Comparison of ENCODE assay signal across 10 cellular contexts in the genomic region with DNA sequence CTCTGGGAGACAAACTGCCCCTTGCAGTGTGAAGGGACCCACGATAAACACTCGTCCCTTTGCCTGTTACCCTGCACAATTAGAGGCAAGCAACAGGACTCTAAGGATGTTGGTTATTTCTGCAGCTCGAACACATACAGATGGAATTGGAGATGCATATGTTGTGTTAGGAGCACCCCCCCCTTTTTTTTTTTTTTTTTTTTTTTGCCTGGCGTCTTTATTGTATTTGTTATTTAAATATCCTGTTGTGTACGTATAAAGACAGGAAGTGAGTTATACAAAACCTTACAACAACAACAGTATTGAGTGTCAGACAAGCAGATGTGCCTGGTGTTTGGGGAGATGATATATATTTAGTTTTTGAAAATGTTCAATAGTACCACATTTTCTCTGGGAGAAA. TPM values are rescaled to one million over a fixed set of nuclear protein-coding genes. Genes with fewer than 3 reads are reported as not detected.
A peak's percentile ranks its signal among the peaks of the same experiment; 100 is the strongest.
DNase-seq lines count a peak whose midpoint lies in the region; ATAC-seq and TF ChIP-seq lines count a peak whose summit lies in the region.
"Had no signal": no experiment of that assay in that cellular context is flagged by ENCODE, and none has a peak within 500 bp of the region (broad histone marks: within the 10 kb centered on the region; RNA-seq: fewer than 3 reads in every experiment).

No MANE protein-coding gene starts in this region.

- H3K4me3 ChIP-seq in HUES6 (ENCODE audit: low read depth, low read length) (peak overlapping the region; percentile 63), brain microvascular endothelial cell (ENCODE audit: low read depth, low read length) (peak overlapping the region; percentile 55)
- H3K4me3 ChIP-seq in naive thymus-derived CD4-positive, alpha-beta T cell (ENCODE audit: low read length) = peak overlapping the region; percentile 32

- H3K36me3 Mint-ChIP-seq in CD14-positive monocyte (no peaks in the 10 kb centered on the region), MCF 10A (ENCODE audit: insufficient read depth, unreplicated experiment) (no peaks in the 10 kb centered on the region)
- no peaks in the 10 kb centered on the region for H3K36me3 Mint-ChIP-seq in naive thymus-derived CD4-positive, alpha-beta T cell

- DNase-seq in CD14-positive monocyte (ENCODE audit: low spot score) (no peak), brain microvascular endothelial cell (no peak), DMS114 treated with DMSO at 0.1 percent for 48 hours (lab: John Stamatoyannopoulos, UW; ENCODE audit: unreplicated experiment) (no peak), MCF 10A (ENCODE audit: unreplicated experiment) (no peak), epidermal melanocyte (ENCODE audit: insufficient read length, low spot score) (no peak)
- peak in 2 of 9 donors; percentile 3 to 13 for DNase-seq in naive thymus-derived CD4-positive, alpha-beta T cell
- DNase-seq: SHP77 treated with DMSO at 0.1 percent for 48 hours; stimulated activated CD4-positive, alpha-beta T cell treated with anti-CD3 and anti-CD28 coated beads, Interleukin-4, amount 100 ng/mL, for 24 hours had no signal

- H3K4me1 ChIP-seq in HUES6 (ENCODE audit: control insufficient read depth, insufficient read depth, low read length) = peaks cover 45% of the 10 kb centered on the region
- H3K4me1 ChIP-seq in naive thymus-derived CD4-positive, alpha-beta T cell (ENCODE audit: control insufficient read depth in 2 of 2, insufficient read depth in 2 of 2, low read length in 2 of 2) = peaks cover 0 to 11% of the 10 kb centered on the region in 2 donors

- ATAC-seq in naive thymus-derived CD4-positive, alpha-beta T cell = no peak
- ATAC-seq in GM21360 (IDR thresholded peaks at IDR 0.05; ENCODE audit: unreplicated experiment) = no peak

- no peak overlapping the region for H3K27ac ChIP-seq in HUES6 (ENCODE audit: low read depth, low read length)
- H3K27ac ChIP-seq in brain microvascular endothelial cell = no peak overlapping the region
- H3K27ac ChIP-seq in naive thymus-derived CD4-positive, alpha-beta T cell (ENCODE audit: low read depth, low read length) = no peak overlapping the region

- no peaks in the 10 kb centered on the region for H3K9me3 ChIP-seq in HUES6 (ENCODE audit: control insufficient read depth, insufficient read depth, low read depth, low read length)
- H3K9me3 ChIP-seq in naive thymus-derived CD4-positive, alpha-beta T cell (ENCODE audit: control insufficient read depth in 2 of 3, low read length in 3 of 3) = no peaks in the 10 kb centered on the region

- in situ Hi-C loops in brain microvascular endothelial cell (cut with HindIII; ENCODE audit: low pct_ligation_motif_present, low sequenced_read_pairs) = no loop called here

- H3K36me3 ChIP-seq in HUES6 (ENCODE audit: control insufficient read depth, insufficient read depth, low read length) (no peaks in the 10 kb centered on the region), brain microvascular endothelial cell (replicated peaks) (no peaks in the 10 kb centered on the region)
- no peaks in the 10 kb centered on the region for H3K36me3 ChIP-seq in naive thymus-derived CD4-positive, alpha-beta T cell (ENCODE audit: control insufficient read depth in 2 of 3, insufficient read depth in 3 of 3, low read length in 3 of 3)

- no peak for TF ChIP-seq CTCF in CD14-positive monocyte (IDR thresholded peaks at IDR 0.05)
- no peak for TF ChIP-seq CTCF in brain microvascular endothelial cell (IDR thresholded peaks at IDR 0.05; ENCODE audit: low read depth, low read length, missing control alignments)
- no peak for TF ChIP-seq CTCF in MCF 10A (IDR thresholded peaks at IDR 0.05; ENCODE audit: unreplicated experiment)

- CTCF ChIA-PET in naive thymus-derived CD4-positive, alpha-beta T cell (lab: Charles Lee) = no interaction called here
- CTCF ChIA-PET in MCF 10A (lab: Yijun Ruan, JAX) = interaction anchor here (0.6 kb wide), 1 partner anchor 47 kb away, joined by 3 read pairs; no protein-coding TSS in a partner anchor

- H3K4me1 Mint-ChIP-seq in CD14-positive monocyte (peaks cover 27% of the 10 kb centered on the region), MCF 10A (ENCODE audit: insufficient read depth, unreplicated experiment) (no peaks in the 10 kb centered on the region)
- H3K4me1 Mint-ChIP-seq in naive thymus-derived CD4-positive, alpha-beta T cell = peaks cover 5 to 22% (median 17%) of the 10 kb centered on the region in 7 donors

- peak overlapping the region; percentile 94 to 95 for H3K4me3 Mint-ChIP-seq in CD14-positive monocyte
- H3K4me3 Mint-ChIP-seq in naive thymus-derived CD4-positive, alpha-beta T cell = peak overlapping the region; percentile 28 to 80 (median 75)
- no peak overlapping the region for H3K4me3 Mint-ChIP-seq in MCF 10A (ENCODE audit: unreplicated experiment)

- H3K9me3 Mint-ChIP-seq in CD14-positive monocyte (no peaks in the 10 kb centered on the region), MCF 10A (ENCODE audit: unreplicated experiment) (no peaks in the 10 kb centered on the region)
- no peaks in the 10 kb centered on the region for H3K9me3 Mint-ChIP-seq in naive thymus-derived CD4-positive, alpha-beta T cell

- peak overlapping the region; percentile 20 for H3K9ac ChIP-seq in HUES6 (ENCODE audit: low read length)

- H3K27ac Mint-ChIP-seq in CD14-positive monocyte = peak overlapping the region; percentile 20 to 93 (median 84)
- peak overlapping the region in 3 of 9 donors; percentile 29 to 76 (median 35) for H3K27ac Mint-ChIP-seq in naive thymus-derived CD4-positive, alpha-beta T cell
- H3K27ac Mint-ChIP-seq in MCF 10A (ENCODE audit: low read depth, unreplicated experiment) = no peak overlapping the region

- H3K27me3 Mint-ChIP-seq in CD14-positive monocyte (ENCODE audit: low read depth in 3 of 3) (peaks cover 0 to 2% (median 2%) of the 10 kb centered on the region in 3 donors), MCF 10A (ENCODE audit: insufficient read depth, unreplicated experiment) (no peaks in the 10 kb centered on the region)
- H3K27me3 Mint-ChIP-seq in naive thymus-derived CD4-positive, alpha-beta T cell = peaks cover 18 to 45% (median 31%) of the 10 kb centered on the region in 5 donors

- intact Hi-C loops in CD14-positive monocyte (cut with micrococcal nuclease) = no loop called here
- intact Hi-C loops in naive thymus-derived CD4-positive, alpha-beta T cell (cut with micrococcal nuclease) = loop anchor here (2.0 kb wide), 2 partner anchors 25 to 27 kb away; no protein-coding TSS in a partner anchor
- intact Hi-C loops in MCF 10A (cut with micrococcal nuclease) = no loop called here

- no TSS peak for BruUV-seq in MCF 10A (replicated peaks; lab: Mats Ljungman, UMichigan)

- POLR2A ChIA-PET in naive thymus-derived CD4-positive, alpha-beta T cell (lab: Charles Lee) = interaction anchor here (1.0 kb wide), 1 partner anchor 21 kb away, joined by 3 read pairs; no protein-coding TSS in a partner anchor
- POLR2A ChIA-PET in MCF 10A (lab: Yijun Ruan, JAX) = no interaction called here

- no peaks in the 10 kb centered on the region for H3K27me3 ChIP-seq in HUES6 (ENCODE audit: control insufficient read depth, insufficient read depth, low read length)
- no peaks in the 10 kb centered on the region for H3K27me3 ChIP-seq in brain microvascular endothelial cell (replicated peaks)
- H3K27me3 ChIP-seq in naive thymus-derived CD4-positive, alpha-beta T cell (ENCODE audit: control insufficient read depth in 2 of 2, insufficient read depth in 2 of 2, low read length in 2 of 2) = no peaks in the 10 kb centered on the region

RNA-seq across cellular contexts. Expression of gene ZNF516, which starts 23.0 kb away (rescaled TPM):
- 1 to 10 TPM; 5.0 to 8.6 TPM for polyA plus RNA-seq in CD14-positive monocyte
- total RNA-seq in naive thymus-derived CD4-positive, alpha-beta T cell = 10 to 100 TPM in 4 of 5 experiments, 1 to 10 TPM in 1; 1.9 to 60.4 (median 22.6) TPM
- polyA plus RNA-seq in naive thymus-derived CD4-positive, alpha-beta T cell = 1 to 10 TPM; 3.5 to 5.4 TPM
- total RNA-seq in MCF 10A (2022) = 28.3 and 40.1 TPM in 2 replicates

Comparison
In these comparisons a context has a peak if more than half of its experiments do, and no peak if none do; other contexts are left out.
1. intact Hi-C loops: an anchor here in naive thymus-derived CD4-positive, alpha-beta T cell (2.0 kb wide); none called in CD14-positive monocyte and MCF 10A.